ENCODE assay signal across 8 cellular contexts in the genomic region with DNA sequence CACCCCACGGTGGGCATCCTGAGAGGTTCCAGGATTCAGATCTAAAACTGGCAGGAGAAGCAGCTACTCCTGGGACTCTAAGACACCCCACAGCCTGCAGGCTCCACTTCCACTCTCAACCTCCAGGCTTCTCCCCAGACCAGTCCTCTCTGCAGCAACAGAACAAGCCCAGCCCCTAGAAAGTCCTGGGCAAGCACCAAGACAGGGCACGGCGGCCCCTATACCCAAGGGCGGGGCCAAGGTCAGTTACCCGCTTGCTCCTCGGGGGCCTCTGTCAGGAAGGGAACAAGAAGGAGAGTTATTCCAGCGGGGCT.
DNase-seq lines count a peak whose midpoint lies in the region; ATAC-seq and TF ChIP-seq lines count a peak whose summit lies in the region.

No MANE protein-coding gene starts in this region.

- no peaks in the 10 kb centered on the region for H4K20me1 ChIP-seq in PC-3 (ENCODE audit: low read length)

- H2AFZ ChIP-seq in PC-3 (ENCODE audit: low read length) = no peak overlapping the region

- H3K4me1 ChIP-seq in PC-3 (ENCODE audit: insufficient read depth, low read length) (no peaks in the 10 kb centered on the region), gastrocnemius medialis (peaks cover 39 to 43% of the 10 kb centered on the region in 2 donors)

- H3K27ac ChIP-seq in PC-3 (ENCODE audit: low read length) = no peak overlapping the region
- H3K27ac ChIP-seq in gastrocnemius medialis = peak overlapping the region in 3 of 4 donors; percentile 2 to 98 (median 26)

- no peak overlapping the region for H3K4me3 Mint-ChIP-seq in activated T-cell treated with anti-CD3 and anti-CD28 coated beads, Interleukin-2, amount 50 U/mL, for 72 hours

- TF ChIP-seq CTCF in PC-3 (conservative IDR thresholded peaks at IDR 0.05; ENCODE audit: low read depth, low read length) (no peak), gastrocnemius medialis (IDR thresholded peaks at IDR 0.05 in 4 of 5, conservative IDR thresholded peaks at IDR 0.05 in 1 of 5) (peak in 3 of 5 experiments; percentile 7 to 31 (median 16))

- POLR2A ChIA-PET in PC-3 (lab: Charles Lee; ENCODE audit: unreplicated experiment) = interaction anchor here (0.5 kb wide), 1 partner anchor 112 kb away, joined by 3 read pairs; no protein-coding TSS in a partner anchor

- H3K9me3 ChIP-seq in PC-3 (ENCODE audit: low read length) = no peaks in the 10 kb centered on the region
- no peaks in the 10 kb centered on the region for H3K9me3 ChIP-seq in gastrocnemius medialis

- peaks cover 3 to 8% of the 10 kb centered on the region in 2 donors for H3K36me3 Mint-ChIP-seq in activated T-cell treated with anti-CD3 and anti-CD28 coated beads, Interleukin-2, amount 50 U/mL, for 72 hours (ENCODE audit: insufficient read depth in 2 of 2)

- no peak for TF ChIP-seq POLR2A in gastrocnemius medialis (IDR thresholded peaks at IDR 0.05)

- no peaks in the 10 kb centered on the region; the same call in 1 of the 2 replicates for H3K36me3 ChIP-seq in PC-3 (ENCODE audit: low read depth, low read length)
- H3K36me3 ChIP-seq in gastrocnemius medialis = peaks cover 0 to 78% of the 10 kb centered on the region in 2 donors

- H3K4me1 Mint-ChIP-seq in activated T-cell treated with anti-CD3 and anti-CD28 coated beads, Interleukin-2, amount 50 U/mL, for 72 hours (ENCODE audit: low read depth) = peaks cover 13% of the 10 kb centered on the region

- no peak overlapping the region for H3K27ac Mint-ChIP-seq in activated T-cell treated with anti-CD3 and anti-CD28 coated beads, Interleukin-2, amount 50 U/mL, for 72 hours

- CTCF ChIA-PET in PC-3 (lab: Charles Lee) = interaction anchor here (0.6 to 3.3 kb wide), 4 partner anchors 28 to 154 kb away, joined by 3 to 45 read pairs (median 6); no protein-coding TSS in a partner anchor

- no peak for DNase-seq in activated T-cell treated with anti-CD3 and anti-CD28 coated beads, Interleukin-2, amount 50 U/mL, for 72 hours
- DNase-seq in activated T-cell treated with anti-CD3 and anti-CD28 coated beads for 4 hours (no peak), PC-3 (no peak), gastrocnemius medialis (no peak), superior temporal gyrus (ENCODE audit: extremely low spot score) (no peak)
- no peak for DNase-seq in activated T-cell treated with anti-CD3 and anti-CD28 coated beads, Interleukin-2, amount 50 U/mL, for 48 hours

- H3K27me3 ChIP-seq in PC-3 (ENCODE audit: low read length) (no peaks in the 10 kb centered on the region), gastrocnemius medialis (no peaks in the 10 kb centered on the region)

- intact Hi-C loops in PC-3 (cut with micrococcal nuclease) (loop anchor here (2.0 kb wide), 1 partner anchor 153 kb away; no protein-coding TSS in a partner anchor), gastrocnemius medialis (cut with DNase I; ENCODE audit: low total_unique reads) (loop anchor here (1.0 kb wide), 1 partner anchor 152 kb away; no protein-coding TSS in a partner anchor)

- BruUV-seq in PC-3 (replicated peaks; lab: Mats Ljungman, UMichigan) = no TSS peak

- no peaks in the 10 kb centered on the region for H3K9me3 Mint-ChIP-seq in activated T-cell treated with anti-CD3 and anti-CD28 coated beads, Interleukin-2, amount 50 U/mL, for 72 hours

- no peaks in the 10 kb centered on the region for H3K9me2 ChIP-seq in PC-3 (replicated peaks; ENCODE audit: low read length)

- no peaks in the 10 kb centered on the region for H3F3A ChIP-seq in PC-3 (ENCODE audit: low read length, unreplicated experiment)

- H3K4me2 ChIP-seq in PC-3 (ENCODE audit: low read length) = no peak overlapping the region

- H3K27me3 Mint-ChIP-seq in activated T-cell treated with anti-CD3 and anti-CD28 coated beads, Interleukin-2, amount 50 U/mL, for 72 hours (ENCODE audit: low read depth) = no peaks in the 10 kb centered on the region

- H3K4me3 ChIP-seq in PC-3 (ENCODE audit: low read length) = no peak overlapping the region
- H3K4me3 ChIP-seq in gastrocnemius medialis = no peak overlapping the region

- H3K79me2 ChIP-seq in PC-3 (ENCODE audit: low read length) = no peaks in the 10 kb centered on the region

- ATAC-seq in activated T-cell treated with anti-CD3 and anti-CD28 coated beads, Interleukin-2, amount 50 U/mL, for 72 hours (replicated peaks in 1 of 2) = peak; percentile 29 to 41
- peak; percentile 20 for ATAC-seq in PC-3
- peak; percentile 5 for ATAC-seq in esophagus mucosa
- ATAC-seq in gastrocnemius medialis = peak in 1 of 2 donors; percentile 14
- no peak for ATAC-seq in HG02610 (IDR thresholded peaks at IDR 0.05; ENCODE audit: unreplicated experiment)

- H3K9ac ChIP-seq in PC-3 (ENCODE audit: low read length) = no peak overlapping the region

- in situ Hi-C loops in gastrocnemius medialis (cut with MboI; ENCODE audit: low sequenced_read_pairs in 4 of 4) = loop anchor here in 2 of 4 donors (5.0 to 10.0 kb wide), 2 partner anchors 150 to 153 kb away; no protein-coding TSS in a partner anchor
